12 cellular contexts compared by ENCODE assay signal in genomic region chr2:120624738-120625446, GRCh38.
A peak's percentile ranks its signal among the peaks of the same experiment; 100 is the strongest.
DNase-seq lines count a peak whose midpoint lies in the region; ATAC-seq and TF ChIP-seq lines count a peak whose summit lies in the region.
"Had no signal": no experiment of that assay in that cellular context is flagged by ENCODE, and none has a peak within 500 bp of the region (broad histone marks: within the 10 kb centered on the region; RNA-seq: fewer than 3 reads in every experiment).

No MANE protein-coding gene starts in this region.

- no peak for TF ChIP-seq CTCF in HL-60 (IDR thresholded peaks at IDR 0.05; ENCODE audit: insufficient read depth, low read length)
- no peak for TF ChIP-seq CTCF in left lung (IDR thresholded peaks at IDR 0.05)

- no peak overlapping the region for H3K27ac ChIP-seq in BLaER1 treated with 17β-estradiol and CSF1 and Interleukin-3, amounts not matched to agents 10 nM and 100 nM
- H3K27ac ChIP-seq in HL-60 (replicated peaks) = peak overlapping the region; percentile 70
- H3K27ac ChIP-seq in left lung = no peak overlapping the region
- H3K27ac ChIP-seq: A549 had no signal

- no peak overlapping the region for H3K4me3 ChIP-seq in BLaER1 treated with 17β-estradiol and CSF1 and Interleukin-3, amounts not matched to agents 10 nM and 100 nM
- no peak overlapping the region for H3K4me3 ChIP-seq in HL-60 (replicated peaks; ENCODE audit: insufficient read depth, low read length)
- H3K4me3 ChIP-seq in left lung = no peak overlapping the region
- H3K4me3 ChIP-seq: A549 had no signal

- no peaks in the 10 kb centered on the region for H3K36me3 Mint-ChIP-seq in immature natural killer cell

- intact Hi-C loops in left lung (cut with DNase I) = no loop called here
- intact Hi-C loops in sciatic nerve (cut with DNase I) = no loop called here
- intact Hi-C loops in Right ventricle myocardium inferior (cut with DNase I) = no loop called here

- no peaks in the 10 kb centered on the region for H4K20me1 ChIP-seq in BLaER1 treated with 17β-estradiol and CSF1 and Interleukin-3, amounts not matched to agents 10 nM and 100 nM

- H3K4me2 ChIP-seq in BLaER1 treated with 17β-estradiol and CSF1 and Interleukin-3, amounts not matched to agents 10 nM and 100 nM = peak overlapping the region in 6 of 11 experiments; percentile 13 to 46 (median 22); a peak in 9 of 22 replicates
- H3K4me2 ChIP-seq: A549 had no signal

- peaks cover 0 to 2% (median 0%) of the 10 kb centered on the region in 11 experiments; a peak in 1 of 22 replicates for H3K36me3 ChIP-seq in BLaER1 treated with 17β-estradiol and CSF1 and Interleukin-3, amounts not matched to agents 10 nM and 100 nM
- no peaks in the 10 kb centered on the region for H3K36me3 ChIP-seq in left lung

- peak in 1 of 2 experiments; percentile 70 for DNase-seq in HL-60 (ENCODE audit: low read depth in 1 of 2, low spot score in 1 of 2)
- DNase-seq in left lung = no peak
- peak; percentile 32 for DNase-seq in sciatic nerve (ENCODE audit: low spot score)
- no peak for DNase-seq in immature natural killer cell
- no peak for DNase-seq in Right ventricle myocardium inferior (ENCODE audit: missing footprints)
- DNase-seq: C1 segment of cervical spinal cord, EL, HFFc6, NCI-H187 treated with DMSO at 0.1 percent for 48 hours had no signal

- H3K27me3 ChIP-seq in BLaER1 treated with 17β-estradiol and CSF1 and Interleukin-3, amounts not matched to agents 10 nM and 100 nM = no peaks in the 10 kb centered on the region
- H3K27me3 ChIP-seq in HL-60 (ENCODE audit: insufficient read depth, poor library complexity, severe bottlenecking) = no peaks in the 10 kb centered on the region
- H3K27me3 ChIP-seq in left lung = no peaks in the 10 kb centered on the region

- peaks cover 2 to 3% (median 3%) of the 10 kb centered on the region in 3 donors for H3K27me3 Mint-ChIP-seq in immature natural killer cell (ENCODE audit: low read depth in 3 of 3)

- peaks cover 0 to 11% (median 6%) of the 10 kb centered on the region in 10 experiments; a peak in 9 of 20 replicates for H3K4me1 ChIP-seq in BLaER1 treated with 17β-estradiol and CSF1 and Interleukin-3, amounts not matched to agents 10 nM and 100 nM
- H3K4me1 ChIP-seq in left lung = no peaks in the 10 kb centered on the region

- H3K9ac ChIP-seq in BLaER1 treated with 17β-estradiol and CSF1 and Interleukin-3, amounts not matched to agents 10 nM and 100 nM = no peak overlapping the region

- H3K9me3 ChIP-seq in BLaER1 treated with 17β-estradiol and CSF1 and Interleukin-3, amounts not matched to agents 10 nM and 100 nM (replicated peaks in 1 of 11) = peaks cover 13 to 31% (median 18%) of the 10 kb centered on the region in 11 experiments; a peak in 21 of 22 replicates
- H3K9me3 ChIP-seq in left lung = peaks cover 0 to 4% of the 10 kb centered on the region in 2 donors

- H3K4me1 Mint-ChIP-seq in immature natural killer cell = no peaks in the 10 kb centered on the region

- no peak overlapping the region for H3K27ac Mint-ChIP-seq in immature natural killer cell
- H3K27ac Mint-ChIP-seq: HFFc6 had no signal

- peak; percentile 1 for ATAC-seq in left lung
- no peak for ATAC-seq in sciatic nerve
- ATAC-seq in Right ventricle myocardium inferior = no peak
- no peak for ATAC-seq in HG02798 (IDR thresholded peaks at IDR 0.05; ENCODE audit: poor library complexity, unreplicated experiment)
- ATAC-seq: A549 had no signal

- no peaks in the 10 kb centered on the region for H3K9me3 Mint-ChIP-seq in immature natural killer cell

- no peak overlapping the region for H3K4me3 Mint-ChIP-seq in immature natural killer cell
- H3K4me3 Mint-ChIP-seq: HFFc6 had no signal
